ENCODE assay signal across 13 cellular contexts in genomic region chr2:9699139-9699823, GRCh38.
A peak's percentile ranks its signal among the peaks of the same experiment; 100 is the strongest.
DNase-seq lines count a peak whose midpoint lies in the region; ATAC-seq and TF ChIP-seq lines count a peak whose summit lies in the region.
"Had no signal": no experiment of that assay in that cellular context is flagged by ENCODE, and none has a peak within 500 bp of the region (broad histone marks: within the 10 kb centered on the region; RNA-seq: fewer than 3 reads in every experiment).

No MANE protein-coding gene starts in this region.

- peak; percentile 19 for DNase-seq in activated CD8-positive, alpha-beta T cell treated with anti-CD3 and anti-CD28 coated beads for 36 hours
- no peak for DNase-seq in activated CD8-positive, alpha-beta T cell treated with anti-CD3 and anti-CD28 coated beads, Interleukin-2, amount 10 ng/mL, durations not matched to agents 7 days and 5 days
- DNase-seq in PC-3 (peak; percentile 57), endodermal cell (peak; percentile 24), trophoblast cell (peak; percentile 86 to 90), D341Med (ENCODE audit: low spot score) (no peak), NCI-H1694 (lab: John Stamatoyannopoulos, UW) (no peak)
- DNase-seq: glutamatergic neuron, mucosa of descending colon, NCI-H1436 treated with DMSO at 0.1 percent for 48 hours, stomach had no signal

- no peak overlapping the region for H3K23ac ChIP-seq in trophoblast cell (ENCODE audit: low read length)

- intact Hi-C loops in activated CD8-positive, alpha-beta T cell treated with anti-CD3 and anti-CD28 coated beads for 36 hours (cut with micrococcal nuclease): no loop called here
- intact Hi-C loops in PC-3 (cut with micrococcal nuclease): no loop called here

- POLR2A ChIA-PET in activated CD8-positive, alpha-beta T cell treated with anti-CD3 and anti-CD28 coated beads for 36 hours (lab: Charles Lee): interaction anchor here (1.0 to 1.1 kb wide), 2 partner anchors 69 to 80 kb away, joined by 3 read pairs; partner anchors contain the start of gene YWHAQ
- POLR2A ChIA-PET in activated CD8-positive, alpha-beta T cell treated with anti-CD3 and anti-CD28 coated beads, Interleukin-2, amount 10 ng/mL, durations not matched to agents 7 days and 5 days (lab: Charles Lee): interaction anchor here (0.6 kb wide), 1 partner anchor 151 kb away, joined by 3 read pairs; no protein-coding TSS in a partner anchor
- POLR2A ChIA-PET in PC-3 (lab: Charles Lee; ENCODE audit: unreplicated experiment): no interaction called here

- H3K9me2 ChIP-seq in PC-3 (replicated peaks; ENCODE audit: low read length): no peaks in the 10 kb centered on the region

- H3K79me1 ChIP-seq in trophoblast cell (ENCODE audit: low read length): peaks cover 2% of the 10 kb centered on the region

- H3K27me3 ChIP-seq in PC-3 (ENCODE audit: low read length) (no peaks in the 10 kb centered on the region), endodermal cell (ENCODE audit: control insufficient read depth, insufficient read depth, low read length, poor library complexity, severe bottlenecking) (no peaks in the 10 kb centered on the region), trophoblast cell (ENCODE audit: insufficient read depth, low read length) (no peaks in the 10 kb centered on the region)
- H3K27me3 ChIP-seq: stomach had no signal

- H2BK120ac ChIP-seq in trophoblast cell (ENCODE audit: insufficient read depth, low read length, poor library complexity): no peak overlapping the region

- H3K4me1 Mint-ChIP-seq in activated CD8-positive, alpha-beta T cell treated with anti-CD3 and anti-CD28 coated beads for 36 hours (ENCODE audit: low read depth): peaks cover 37% of the 10 kb centered on the region
- peaks cover 45% of the 10 kb centered on the region for H3K4me1 Mint-ChIP-seq in activated CD8-positive, alpha-beta T cell treated with anti-CD3 and anti-CD28 coated beads, Interleukin-2, amount 10 ng/mL, durations not matched to agents 7 days and 5 days (ENCODE audit: low read depth)
- H3K4me1 Mint-ChIP-seq in endodermal cell: peaks cover 6% of the 10 kb centered on the region
- H3K4me1 Mint-ChIP-seq: B cell had no signal

- H3K4me2 ChIP-seq in PC-3 (ENCODE audit: low read length): no peak overlapping the region
- no peak overlapping the region for H3K4me2 ChIP-seq in trophoblast cell (ENCODE audit: low read length)

- H3K18ac ChIP-seq in trophoblast cell (ENCODE audit: low read length): no peak overlapping the region

- H3K4me1 ChIP-seq in PC-3 (ENCODE audit: insufficient read depth, low read length): peaks cover 31% of the 10 kb centered on the region
- H3K4me1 ChIP-seq in endodermal cell (ENCODE audit: control insufficient read depth, insufficient read depth, low read length): peaks cover 4% of the 10 kb centered on the region
- peaks cover 19 to 25% of the 10 kb centered on the region in 2 experiments for H3K4me1 ChIP-seq in trophoblast cell (ENCODE audit: control insufficient read depth in 1 of 2, insufficient read depth in 2 of 2, low read length in 2 of 2)

- no peak overlapping the region for H3K9ac ChIP-seq in PC-3 (ENCODE audit: low read length)
- H3K9ac ChIP-seq in endodermal cell (ENCODE audit: extremely low read depth, low read length, poor library complexity, severe bottlenecking): no peak overlapping the region
- no peak overlapping the region for H3K9ac ChIP-seq in trophoblast cell (ENCODE audit: low read length)

- no peak overlapping the region for H3K4me3 Mint-ChIP-seq in activated CD8-positive, alpha-beta T cell treated with anti-CD3 and anti-CD28 coated beads for 36 hours
- no peak overlapping the region for H3K4me3 Mint-ChIP-seq in activated CD8-positive, alpha-beta T cell treated with anti-CD3 and anti-CD28 coated beads, Interleukin-2, amount 10 ng/mL, durations not matched to agents 7 days and 5 days
- H3K4me3 Mint-ChIP-seq in endodermal cell: no peak overlapping the region
- H3K4me3 Mint-ChIP-seq: B cell had no signal

- peaks cover 3% of the 10 kb centered on the region for H3K9me3 Mint-ChIP-seq in activated CD8-positive, alpha-beta T cell treated with anti-CD3 and anti-CD28 coated beads for 36 hours
- H3K9me3 Mint-ChIP-seq in activated CD8-positive, alpha-beta T cell treated with anti-CD3 and anti-CD28 coated beads, Interleukin-2, amount 10 ng/mL, durations not matched to agents 7 days and 5 days (ENCODE audit: insufficient read depth): no peaks in the 10 kb centered on the region
- no peaks in the 10 kb centered on the region for H3K9me3 Mint-ChIP-seq in endodermal cell

- no peaks in the 10 kb centered on the region for H4K20me1 ChIP-seq in PC-3 (ENCODE audit: low read length)

- peaks cover 2% of the 10 kb centered on the region for H3K27me3 Mint-ChIP-seq in activated CD8-positive, alpha-beta T cell treated with anti-CD3 and anti-CD28 coated beads for 36 hours
- peaks cover 26% of the 10 kb centered on the region for H3K27me3 Mint-ChIP-seq in activated CD8-positive, alpha-beta T cell treated with anti-CD3 and anti-CD28 coated beads, Interleukin-2, amount 10 ng/mL, durations not matched to agents 7 days and 5 days (ENCODE audit: low read depth)
- no peaks in the 10 kb centered on the region for H3K27me3 Mint-ChIP-seq in endodermal cell (ENCODE audit: insufficient read depth)

- H3K27ac ChIP-seq in PC-3 (ENCODE audit: low read length) (no peak overlapping the region), endodermal cell (ENCODE audit: low read depth, low read length) (no peak overlapping the region), trophoblast cell (ENCODE audit: low read depth, low read length) (no peak overlapping the region)
- H3K27ac ChIP-seq: stomach had no signal

- no peaks in the 10 kb centered on the region for H3K36me3 Mint-ChIP-seq in activated CD8-positive, alpha-beta T cell treated with anti-CD3 and anti-CD28 coated beads for 36 hours (ENCODE audit: low read depth)
- H3K36me3 Mint-ChIP-seq in activated CD8-positive, alpha-beta T cell treated with anti-CD3 and anti-CD28 coated beads, Interleukin-2, amount 10 ng/mL, durations not matched to agents 7 days and 5 days (ENCODE audit: low read depth): peaks cover 3% of the 10 kb centered on the region
- H3K36me3 Mint-ChIP-seq in endodermal cell (ENCODE audit: low read depth): no peaks in the 10 kb centered on the region

- no peak overlapping the region for H2AK5ac ChIP-seq in trophoblast cell (ENCODE audit: low read length)

- no peak overlapping the region for H3K4ac ChIP-seq in trophoblast cell (ENCODE audit: low read depth, low read length)

- H2BK12ac ChIP-seq in trophoblast cell (ENCODE audit: low read length): no peak overlapping the region

- no peaks in the 10 kb centered on the region for H3K79me2 ChIP-seq in PC-3 (ENCODE audit: low read length)
- no peaks in the 10 kb centered on the region for H3K79me2 ChIP-seq in trophoblast cell (ENCODE audit: control insufficient read depth, insufficient read depth, low read length, poor library complexity)

- H3K4me3 ChIP-seq in PC-3 (ENCODE audit: low read length): no peak overlapping the region
- no peak overlapping the region for H3K4me3 ChIP-seq in endodermal cell (ENCODE audit: low read length)
- no peak overlapping the region for H3K4me3 ChIP-seq in trophoblast cell (ENCODE audit: low read depth, low read length)
- H3K4me3 ChIP-seq: mucosa of descending colon, stomach had no signal

- no peak for TF ChIP-seq CTCF in activated CD8-positive, alpha-beta T cell treated with anti-CD3 and anti-CD28 coated beads for 36 hours (IDR thresholded peaks at IDR 0.05)
- TF ChIP-seq CTCF in PC-3 (conservative IDR thresholded peaks at IDR 0.05; ENCODE audit: low read depth, low read length) (no peak), endodermal cell (conservative IDR thresholded peaks at IDR 0.05) (no peak)

- no peak for ATAC-seq in activated CD8-positive, alpha-beta T cell treated with anti-CD3 and anti-CD28 coated beads for 36 hours
- ATAC-seq in activated CD8-positive, alpha-beta T cell treated with anti-CD3 and anti-CD28 coated beads, Interleukin-2, amount 10 ng/mL, durations not matched to agents 7 days and 5 days: no peak
- ATAC-seq in PC-3 (no peak), HG03095 (IDR thresholded peaks at IDR 0.05; ENCODE audit: unreplicated experiment) (no peak)
- ATAC-seq: mucosa of descending colon had no signal

- no peak overlapping the region for H2BK5ac ChIP-seq in trophoblast cell (ENCODE audit: low read depth, low read length, poor library complexity)

- no peaks in the 10 kb centered on the region for H3K9me3 ChIP-seq in PC-3 (ENCODE audit: low read length)
- no peaks in the 10 kb centered on the region for H3K9me3 ChIP-seq in endodermal cell (ENCODE audit: control insufficient read depth, low read length)
- peaks cover 2% of the 10 kb centered on the region for H3K9me3 ChIP-seq in trophoblast cell (ENCODE audit: insufficient read depth, low read depth, low read length)
- H3K9me3 ChIP-seq: mucosa of descending colon, stomach had no signal

- H3K14ac ChIP-seq in trophoblast cell (ENCODE audit: low read length): no peak overlapping the region

- H4K8ac ChIP-seq in trophoblast cell (ENCODE audit: low read depth, low read length): no peak overlapping the region

- BruUV-seq in PC-3 (replicated peaks; lab: Mats Ljungman, UMichigan): no TSS peak

- WGBS in endodermal cell (ENCODE audit: insufficient coverage in 1 of 2, insufficient read length in 1 of 2), 2 experiments: 79 to 87% methylated on average over 10 to 14 of the region's 14 CpGs
- no CpG with 5 or more reads among the region's 14 CpGs for WGBS in trophoblast cell (ENCODE audit: extremely low coverage, insufficient coverage, insufficient read length)

- CTCF ChIA-PET in activated CD8-positive, alpha-beta T cell treated with anti-CD3 and anti-CD28 coated beads for 36 hours (lab: Charles Lee): no interaction called here
- CTCF ChIA-PET in activated CD8-positive, alpha-beta T cell treated with anti-CD3 and anti-CD28 coated beads, Interleukin-2, amount 10 ng/mL, durations not matched to agents 7 days and 5 days (lab: Charles Lee): no interaction called here
- CTCF ChIA-PET in PC-3 (lab: Charles Lee): interaction anchor here (0.7 kb wide), 1 partner anchor 85 kb away, joined by 10 read pairs; no protein-coding TSS in a partner anchor

- no peaks in the 10 kb centered on the region for H3K36me3 ChIP-seq in PC-3 (ENCODE audit: low read depth, low read length)
- no peaks in the 10 kb centered on the region for H3K36me3 ChIP-seq in endodermal cell (ENCODE audit: control insufficient read depth, insufficient read depth, low read length)
- no peaks in the 10 kb centered on the region for H3K36me3 ChIP-seq in trophoblast cell (ENCODE audit: control insufficient read depth in 1 of 2, insufficient read depth in 2 of 2, low read length in 2 of 2)
- H3K36me3 ChIP-seq: stomach had no signal

- H2AFZ ChIP-seq in PC-3 (ENCODE audit: low read length): no peak overlapping the region
- no peak overlapping the region for H2AFZ ChIP-seq in trophoblast cell (ENCODE audit: insufficient read depth, low read length, poor library complexity)

- H4K12ac ChIP-seq in trophoblast cell (ENCODE audit: low read depth, low read length): no peak overlapping the region

- H4K91ac ChIP-seq in trophoblast cell (ENCODE audit: low read depth, low read length): no peak overlapping the region

- no peak overlapping the region for H3K27ac Mint-ChIP-seq in activated CD8-positive, alpha-beta T cell treated with anti-CD3 and anti-CD28 coated beads for 36 hours
- no peak overlapping the region for H3K27ac Mint-ChIP-seq in activated CD8-positive, alpha-beta T cell treated with anti-CD3 and anti-CD28 coated beads, Interleukin-2, amount 10 ng/mL, durations not matched to agents 7 days and 5 days
- no peak overlapping the region for H3K27ac Mint-ChIP-seq in endodermal cell
- H3K27ac Mint-ChIP-seq: B cell had no signal

- H3F3A ChIP-seq in PC-3 (ENCODE audit: low read length, unreplicated experiment): no peaks in the 10 kb centered on the region

Comparison
In these comparisons a context has a peak if more than half of its experiments do, and no peak if none do; other contexts are left out.
1. DNase-seq: peak in activated CD8-positive, alpha-beta T cell treated with anti-CD3 and anti-CD28 coated beads for 36 hours (single experiment), PC-3 (single experiment), endodermal cell (single experiment) and trophoblast cell (2 of 2); none in activated CD8-positive, alpha-beta T cell treated with anti-CD3 and anti-CD28 coated beads, Interleukin-2, amount 10 ng/mL, durations not matched to agents 7 days and 5 days (single experiment), D341Med (single experiment) and NCI-H1694 (single experiment).